8 cellular contexts compared by ENCODE assay signal in genomic region chr15:50183112-50183794, GRCh38. TPM values are rescaled to one million over a fixed set of nuclear protein-coding genes. Genes with fewer than 3 reads are reported as not detected.
DNase-seq lines count a peak whose midpoint lies in the region; ATAC-seq lines count a peak whose summit lies in the region.

No MANE protein-coding gene starts in this region.

- H3K27me3 Mint-ChIP-seq in T-helper 17 cell: peaks cover 54% of the 10 kb centered on the region

- H3K4me1 ChIP-seq in BLaER1 (peaks cover 69% of the 10 kb centered on the region), neuronal stem cell (ENCODE audit: control insufficient read depth in 2 of 2, insufficient read depth in 1 of 2, low read depth in 1 of 2, low read length in 2 of 2) (peaks cover 3 to 10% of the 10 kb centered on the region in 2 donors)

- no peak overlapping the region for H3K27ac Mint-ChIP-seq in T-helper 17 cell

- peaks cover 1% of the 10 kb centered on the region for H3K79me1 ChIP-seq in neuronal stem cell (ENCODE audit: low read depth, low read length)

- H3K4ac ChIP-seq in neuronal stem cell (ENCODE audit: low read length): no peak overlapping the region

- no peak overlapping the region for H4K91ac ChIP-seq in neuronal stem cell (ENCODE audit: low read depth, low read length, poor library complexity)

- no peak overlapping the region for H3K14ac ChIP-seq in neuronal stem cell (ENCODE audit: low read length)

- ATAC-seq in GM21529 (IDR thresholded peaks at IDR 0.05; ENCODE audit: unreplicated experiment) (peak; percentile 53), T-helper 17 cell (no peak), HG02973 (IDR thresholded peaks at IDR 0.05; ENCODE audit: unreplicated experiment) (no peak)

- no peak overlapping the region for H2BK120ac ChIP-seq in neuronal stem cell (ENCODE audit: low read depth, low read length)

- H3K9me3 ChIP-seq in BLaER1 (no peaks in the 10 kb centered on the region), T-helper 17 cell (ENCODE audit: control insufficient read depth, low read length, poor library complexity, severe bottlenecking) (no peaks in the 10 kb centered on the region), neuronal stem cell (replicated peaks in 1 of 2; ENCODE audit: control insufficient read depth in 2 of 2, insufficient read depth in 1 of 2, low read depth in 1 of 2, low read length in 2 of 2) (no peaks in the 10 kb centered on the region)

- H4K8ac ChIP-seq in neuronal stem cell (ENCODE audit: low read depth, low read length): no peak overlapping the region

- H3K4me3 Mint-ChIP-seq in T-helper 17 cell: peak overlapping the region; percentile 96

- no peaks in the 10 kb centered on the region for H3K36me3 Mint-ChIP-seq in T-helper 17 cell (ENCODE audit: low read depth)

- H3K4me3 ChIP-seq in BLaER1: peak overlapping the region; percentile 85
- peak overlapping the region in 1 of 2 donors; percentile 50 for H3K4me3 ChIP-seq in neuronal stem cell (ENCODE audit: low read length in 2 of 2)

- H3K4me2 ChIP-seq in BLaER1: peak overlapping the region; percentile 96
- no peak overlapping the region for H3K4me2 ChIP-seq in neuronal stem cell (ENCODE audit: insufficient read depth, low read length, poor library complexity, severe bottlenecking)

- H3K27me3 ChIP-seq in BLaER1 (no peaks in the 10 kb centered on the region), neuronal stem cell (ENCODE audit: control insufficient read depth in 3 of 3, insufficient read depth in 3 of 3, low read depth in 1 of 3, low read length in 3 of 3) (peaks cover 5 to 56% (median 28%) of the 10 kb centered on the region in 3 experiments)

- no CpG with 5 or more reads among the region's 2 CpGs for WGBS in neuronal stem cell (ENCODE audit: extremely low coverage in 2 of 2, insufficient read length in 2 of 2, insufficient replicate concordance in 1 of 2), 2 donors

- H2BK15ac ChIP-seq in neuronal stem cell (ENCODE audit: low read length): no peak overlapping the region

- no peak overlapping the region for H2BK12ac ChIP-seq in neuronal stem cell (ENCODE audit: low read length)

- no peak overlapping the region for H3K23ac ChIP-seq in neuronal stem cell (ENCODE audit: low read depth, low read length, poor library complexity)

- no peak overlapping the region for H2BK5ac ChIP-seq in neuronal stem cell (ENCODE audit: low read length)

- H3K27ac ChIP-seq in BLaER1 (no peak overlapping the region; the same call in 1 of the 2 replicates), neuronal stem cell (replicated peaks; ENCODE audit: low read length) (no peak overlapping the region)

- H2AK5ac ChIP-seq in neuronal stem cell (ENCODE audit: low read depth, low read length): no peak overlapping the region

- peak overlapping the region; percentile 79 for H3K9ac ChIP-seq in BLaER1
- no peak overlapping the region for H3K9ac ChIP-seq in neuronal stem cell (ENCODE audit: low read depth, low read length, poor library complexity)

- H4K20me1 ChIP-seq in BLaER1: no peaks in the 10 kb centered on the region

- no peak overlapping the region for H3K18ac ChIP-seq in neuronal stem cell (ENCODE audit: low read length)

- H3K4me1 Mint-ChIP-seq in T-helper 17 cell: peaks cover 13% of the 10 kb centered on the region

- no peak overlapping the region for H2AFZ ChIP-seq in neuronal stem cell (ENCODE audit: low read length)

- H3K36me3 ChIP-seq in BLaER1 (peaks cover 11% of the 10 kb centered on the region), neuronal stem cell (replicated peaks in 1 of 2; ENCODE audit: control insufficient read depth in 2 of 2, insufficient read depth in 2 of 2, low read length in 2 of 2) (no peaks in the 10 kb centered on the region)

- DNase-seq in T-helper 17 cell (no peak), kidney tubule cell (ENCODE audit: low spot score) (peak; percentile 61), A172 (ENCODE audit: low spot score) (no peak), neuronal stem cell (ENCODE audit: low spot score) (no peak), RPMI8226 (no peak)

RNA-seq across cellular contexts. Expression of gene SLC27A2, which starts 1.3 kb away (rescaled TPM):
- total RNA-seq in T-helper 17 cell: under 1 TPM; 0.30 to 0.42 TPM
- total RNA-seq in A172 (2014; rRNA removed; shearing (Covaris generic)): not detected in 2 replicates
- 2.2 TPM for polyA plus RNA-seq in neuronal stem cell (2013, experiment 1 of 2)
- polyA plus RNA-seq in neuronal stem cell (2013, experiment 2 of 2): 2.0 TPM
